Comparison of ENCODE assay signal across 8 cellular contexts in the genomic region with DNA sequence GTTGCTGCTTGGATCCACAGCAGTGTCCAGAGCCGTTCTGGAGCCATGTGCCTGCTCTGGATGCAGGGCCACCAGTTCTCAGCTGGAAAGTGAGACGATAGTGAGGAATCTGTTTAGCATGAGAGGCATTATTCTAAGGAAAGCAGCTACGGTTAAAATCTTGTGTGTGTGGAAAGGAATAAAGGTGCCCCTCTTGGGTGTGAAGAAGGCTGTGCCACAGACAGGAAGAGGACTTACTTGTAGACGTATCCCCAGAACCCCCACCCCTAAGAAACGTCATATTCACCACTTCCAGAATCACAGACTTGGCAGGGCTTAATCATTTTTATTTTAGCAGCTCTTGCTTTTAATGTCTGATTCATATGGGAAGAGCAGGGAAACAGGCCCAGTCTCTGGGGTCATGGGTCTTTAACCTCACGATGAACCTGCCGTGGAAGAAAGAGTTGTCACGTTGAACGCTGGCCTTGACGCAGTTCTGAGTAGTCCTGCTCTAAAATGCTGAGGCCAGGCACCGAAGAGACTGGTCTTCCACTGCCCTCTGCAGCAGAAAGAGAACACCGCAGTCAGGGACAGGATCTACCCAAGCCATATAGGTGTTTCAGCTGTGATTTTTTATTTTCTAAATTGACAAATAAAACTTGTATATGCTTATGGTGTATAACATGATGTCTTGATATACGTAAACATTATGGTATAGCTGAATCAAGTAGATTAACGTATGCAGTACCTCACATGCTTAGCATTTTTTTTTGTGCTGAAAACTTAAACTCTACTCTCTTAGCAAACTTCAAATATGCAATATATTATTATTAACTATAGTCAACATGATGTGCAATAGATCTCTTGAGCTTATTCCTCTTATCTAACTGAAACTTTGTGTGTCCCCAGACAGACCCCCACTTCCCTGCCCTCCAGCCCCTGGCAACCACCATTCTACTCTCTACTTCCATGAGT. TPM values are rescaled to one million over a fixed set of nuclear protein-coding genes. Genes with fewer than 3 reads are reported as not detected.
A peak's percentile ranks its signal among the peaks of the same experiment; 100 is the strongest.
DNase-seq lines count a peak whose midpoint lies in the region; ATAC-seq, FAIRE-seq and TF ChIP-seq lines count a peak whose summit lies in the region.

No MANE protein-coding gene starts in this region.

- TF ChIP-seq CTCF in epithelial cell of proximal tubule (conservative IDR thresholded peaks at IDR 0.05; ENCODE audit: low read depth, low read length): peak; percentile 95

- H3K4me1 Mint-ChIP-seq in activated CD8-positive, alpha-beta memory T cell treated with anti-CD3 and anti-CD28 coated beads, Interleukin-2, amount 10 ng/mL, durations not matched to agents 7 days and 5 days: peaks cover 5% of the 10 kb centered on the region

- peak overlapping the region; percentile 15 for H3K4me3 ChIP-seq in epithelial cell of proximal tubule (ENCODE audit: low read depth, low read length)

- no peak overlapping the region for H3K27ac Mint-ChIP-seq in activated CD8-positive, alpha-beta memory T cell treated with anti-CD3 and anti-CD28 coated beads, Interleukin-2, amount 10 ng/mL, durations not matched to agents 7 days and 5 days

- H3K27me3 Mint-ChIP-seq in activated CD8-positive, alpha-beta memory T cell treated with anti-CD3 and anti-CD28 coated beads, Interleukin-2, amount 10 ng/mL, durations not matched to agents 7 days and 5 days: peaks cover 4% of the 10 kb centered on the region

- CTCF ChIA-PET in activated CD8-positive, alpha-beta memory T cell treated with anti-CD3 and anti-CD28 coated beads, Interleukin-2, amount 10 ng/mL, durations not matched to agents 7 days and 5 days (lab: Charles Lee): interaction anchor here (0.6 to 2.1 kb wide), 9 partner anchors 10 to 297 kb away, joined by 3 to 9 read pairs (median 4); no protein-coding TSS in a partner anchor

- ATAC-seq in HG02981 (IDR thresholded peaks at IDR 0.05; ENCODE audit: unreplicated experiment): peak; percentile 89
- peak; percentile 89 for ATAC-seq in activated CD8-positive, alpha-beta memory T cell treated with anti-CD3 and anti-CD28 coated beads, Interleukin-2, amount 10 ng/mL, durations not matched to agents 7 days and 5 days

- H3K9me3 Mint-ChIP-seq in activated CD8-positive, alpha-beta memory T cell treated with anti-CD3 and anti-CD28 coated beads, Interleukin-2, amount 10 ng/mL, durations not matched to agents 7 days and 5 days (ENCODE audit: low read depth): no peaks in the 10 kb centered on the region

- no peak for TF ChIP-seq POLR2A in GM12892 (IDR thresholded peaks at IDR 0.05; ENCODE audit: low read depth, low read length)

- DNase-seq in A172 (ENCODE audit: low spot score) (peak; percentile 67), GM12892 (ENCODE audit: insufficient read length) (no peak), NCI-H460 (ENCODE audit: extremely low read depth, low read depth) (peak; percentile 64), epithelial cell of proximal tubule (ENCODE audit: low read depth) (peak; percentile 56), myocyte (ENCODE audit: low read depth) (peak; percentile 67), superior temporal gyrus (ENCODE audit: extremely low spot score) (peak; percentile 80)
- peak; percentile 69 for DNase-seq in activated CD8-positive, alpha-beta memory T cell treated with anti-CD3 and anti-CD28 coated beads, Interleukin-2, amount 10 ng/mL, durations not matched to agents 7 days and 5 days

- no peak overlapping the region for H3K4me3 Mint-ChIP-seq in activated CD8-positive, alpha-beta memory T cell treated with anti-CD3 and anti-CD28 coated beads, Interleukin-2, amount 10 ng/mL, durations not matched to agents 7 days and 5 days

- peak; percentile 70 for FAIRE-seq in GM12892 (lab: Jason Lieb, UNC)

- peaks cover 1% of the 10 kb centered on the region for H3K36me3 Mint-ChIP-seq in activated CD8-positive, alpha-beta memory T cell treated with anti-CD3 and anti-CD28 coated beads, Interleukin-2, amount 10 ng/mL, durations not matched to agents 7 days and 5 days

RNA-seq across cellular contexts. Expression of gene CARTPT, which starts 38.8 kb away (rescaled TPM):
- total RNA-seq in A172 (2014; rRNA removed; shearing (Covaris generic)): not detected in 2 replicates
- not detected for polyA plus RNA-seq in GM12892 (2012; ENCODE audit: missing spikeins)
- not detected in 2 replicates for total RNA-seq in NCI-H460 (2014; rRNA removed; shearing (Covaris generic))
- not detected in 2 replicates for polyA plus RNA-seq in NCI-H460 (2014; cell fraction: nucleus; rRNA removed)
- not detected for total RNA-seq in activated CD8-positive, alpha-beta memory T cell treated with anti-CD3 and anti-CD28 coated beads, Interleukin-2, amount 10 ng/mL, durations not matched to agents 7 days and 5 days
- total RNA-seq in epithelial cell of proximal tubule (not detected in 2 replicates), myocyte (not detected in 2 replicates)
- polyA plus RNA-seq in myocyte (2012): not detected
